21 cellular contexts compared by ENCODE assay signal in the genomic region with DNA sequence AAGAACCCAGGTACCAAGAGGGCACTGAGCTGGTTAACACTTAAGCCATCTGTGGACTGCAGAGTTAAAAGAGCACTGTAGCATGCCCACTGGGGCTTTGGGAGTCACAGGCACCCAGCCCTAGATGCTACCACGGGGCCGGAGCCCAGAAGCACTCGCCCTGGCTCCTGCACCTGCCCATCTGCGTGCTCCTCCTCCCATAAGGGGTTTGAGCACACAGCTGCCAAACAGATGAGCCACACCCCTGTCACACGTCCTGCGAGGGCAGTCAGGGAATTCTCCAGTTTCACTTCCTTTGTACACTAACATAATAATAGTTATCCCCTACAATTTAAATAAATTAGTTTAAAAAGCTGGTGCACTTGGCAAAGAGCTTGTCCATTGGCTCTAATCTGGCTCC. TPM values are rescaled to one million over a fixed set of nuclear protein-coding genes. Genes with fewer than 3 reads are reported as not detected.
A peak's percentile ranks its signal among the peaks of the same experiment; 100 is the strongest.
DNase-seq lines count a peak whose midpoint lies in the region; ATAC-seq and TF ChIP-seq lines count a peak whose summit lies in the region.
"Had no signal": no experiment of that assay in that cellular context is flagged by ENCODE, and none has a peak within 500 bp of the region (broad histone marks: within the 10 kb centered on the region; RNA-seq: fewer than 3 reads in every experiment).

No MANE protein-coding gene starts in this region.

- no peak overlapping the region for H3K27ac ChIP-seq in SK-N-SH (ENCODE audit: low read depth in 2 of 2, low read length in 1 of 2)
- H3K27ac ChIP-seq: body of pancreas, heart right ventricle, upper lobe of right lung had no signal

- no peaks in the 10 kb centered on the region for H3K79me2 ChIP-seq in SK-N-SH (ENCODE audit: insufficient read depth)

- no peak overlapping the region for H2AFZ ChIP-seq in SK-N-SH (ENCODE audit: low read depth)

- no peaks in the 10 kb centered on the region for H3K9me2 ChIP-seq in SK-N-SH

- no peaks in the 10 kb centered on the region for H3K4me1 ChIP-seq in SK-N-SH (ENCODE audit: control insufficient read depth in 1 of 2, insufficient read depth in 2 of 2, low read depth in 1 of 2, low read length in 1 of 2)
- H3K4me1 ChIP-seq: body of pancreas, heart right ventricle, upper lobe of right lung had no signal

- peaks cover 2% of the 10 kb centered on the region for H3K27me3 Mint-ChIP-seq in memory B cell

- no peaks in the 10 kb centered on the region for H3K36me3 Mint-ChIP-seq in memory B cell

- CTCF ChIA-PET in SK-N-SH (lab: Yijun Ruan, JAX) = interaction anchor here (1.2 kb wide), 1 partner anchor 11 kb away, joined by 3 read pairs; no protein-coding TSS in a partner anchor

- H3K36me3 ChIP-seq in SK-N-SH (replicated peaks in 1 of 2; ENCODE audit: control insufficient read depth in 1 of 2, insufficient read depth in 2 of 2, low read length in 1 of 2) = no peaks in the 10 kb centered on the region
- H3K36me3 ChIP-seq: heart right ventricle, upper lobe of right lung had no signal

- H3K9ac ChIP-seq in SK-N-SH = no peak overlapping the region

- POLR2A ChIA-PET in SK-N-SH (lab: Yijun Ruan, JAX) = no interaction called here

- H3K27ac Mint-ChIP-seq in memory B cell = peak overlapping the region; percentile 58
- H3K27ac Mint-ChIP-seq: activated CD4-positive, alpha-beta T cell treated with anti-CD3 and anti-CD28 coated beads, Interleukin-2, amount 10 ng/mL, durations not matched to agents 24 days and 14 days; dendritic cell treated with granulocyte-macrophage colony-stimulating factor and Interleukin-4, amounts not matched to agents 40 ng/mL and 50 ng/mL, for 4 days had no signal

- no peaks in the 10 kb centered on the region for H3K9me3 ChIP-seq in SK-N-SH
- H3K9me3 ChIP-seq: body of pancreas, heart right ventricle, upper lobe of right lung had no signal

- H3K4me2 ChIP-seq in SK-N-SH = no peak overlapping the region

- peaks cover 33% of the 10 kb centered on the region for H3K4me1 Mint-ChIP-seq in memory B cell
- H3K4me1 Mint-ChIP-seq: activated CD4-positive, alpha-beta T cell treated with anti-CD3 and anti-CD28 coated beads, Interleukin-2, amount 10 ng/mL, durations not matched to agents 24 days and 14 days had no signal

- TF ChIP-seq EP300 in SK-N-SH (IDR thresholded peaks at IDR 0.05; ENCODE audit: borderline replicate concordance in 1 of 2, low read depth in 1 of 2, low read length in 1 of 2) = no peak

- WGBS in SK-N-SH (ENCODE audit: low lambda C conversion rate) = 3% methylated on average over 6 of the region's 6 CpGs

- no peaks in the 10 kb centered on the region for H3K9me3 Mint-ChIP-seq in memory B cell
- H3K9me3 Mint-ChIP-seq: activated CD4-positive, alpha-beta T cell treated with anti-CD3 and anti-CD28 coated beads, Interleukin-2, amount 10 ng/mL, durations not matched to agents 24 days and 14 days; dendritic cell treated with granulocyte-macrophage colony-stimulating factor and Interleukin-4, amounts not matched to agents 40 ng/mL and 50 ng/mL, for 4 days had no signal

- peaks cover 31% of the 10 kb centered on the region for H3K27me3 ChIP-seq in SK-N-SH (ENCODE audit: insufficient read depth)
- H3K27me3 ChIP-seq: body of pancreas, upper lobe of right lung had no signal

- TF ChIP-seq CTCF in SK-N-SH (IDR thresholded peaks at IDR 0.05) = no peak

- H3F3A ChIP-seq in SK-N-SH (replicated peaks; ENCODE audit: insufficient read depth) = no peaks in the 10 kb centered on the region

- peak; percentile 61 for ATAC-seq in memory B cell (ENCODE audit: low read depth)
- ATAC-seq: body of pancreas, heart right ventricle, upper lobe of right lung had no signal

- DNase-seq in DMS53 (lab: John Stamatoyannopoulos, UW) (peak; percentile 67), NCI-H1105 treated with DMSO at 0.1 percent for 48 hours (lab: John Stamatoyannopoulos, UW) (peak; percentile 73), NCI-H774 (lab: John Stamatoyannopoulos, UW) (peak; percentile 26), memory B cell (ENCODE audit: low spot score in 2 of 2) (peak; percentile 22 to 30), NCI-H2171 treated with DMSO at 0.1 percent for 48 hours (lab: John Stamatoyannopoulos, UW) (no peak), SK-N-SH (no peak), HCEC 1CT (no peak)
- DNase-seq in activated T-cell treated with anti-CD3 and anti-CD28 coated beads, Interleukin-2, amount 50 U/mL, for 1 hour = no peak
- DNase-seq: activated CD4-positive, alpha-beta T cell treated with anti-CD3 and anti-CD28 coated beads, Interleukin-2, amount 10 ng/mL, durations not matched to agents 24 days and 14 days; activated naive CD4-positive, alpha-beta T cell treated with anti-CD3 and anti-CD28 coated beads, Interleukin-2, amount 50 U/mL, for 16 hours; activated T-cell treated with anti-CD3 and anti-CD28 coated beads for 4 hours; body of pancreas; DND-41; erythroblast; heart right ventricle; kidney; midbrain; occipital lobe; T1000; upper lobe of right lung had no signal

- peak overlapping the region; percentile 24 for H3K4me3 Mint-ChIP-seq in memory B cell
- H3K4me3 Mint-ChIP-seq: activated CD4-positive, alpha-beta T cell treated with anti-CD3 and anti-CD28 coated beads, Interleukin-2, amount 10 ng/mL, durations not matched to agents 24 days and 14 days; dendritic cell treated with granulocyte-macrophage colony-stimulating factor and Interleukin-4, amounts not matched to agents 40 ng/mL and 50 ng/mL, for 4 days had no signal

- no peaks in the 10 kb centered on the region for H4K20me1 ChIP-seq in SK-N-SH (ENCODE audit: insufficient read depth)

- no peak for TF ChIP-seq RAD21 in SK-N-SH (IDR thresholded peaks at IDR 0.05; ENCODE audit: low read length)

- H3K4me3 ChIP-seq in SK-N-SH (ENCODE audit: low read depth in 2 of 2, low read length in 1 of 2) = no peak overlapping the region
- H3K4me3 ChIP-seq: body of pancreas, heart right ventricle, upper lobe of right lung had no signal

TF ChIP-seq in SK-N-SH, 30 proteins besides CTCF, POLR2A, EP300 and RAD21:
- TF ChIP-seq GABPA (IDR thresholded peaks at IDR 0.05; ENCODE audit: low read depth) (no peak), YY1 (IDR thresholded peaks at IDR 0.05; ENCODE audit: low read depth) (no peak), MEF2A (IDR thresholded peaks at IDR 0.05; ENCODE audit: borderline replicate concordance, low read depth) (no peak), POLR2AphosphoS5 (IDR thresholded peaks at IDR 0.05; ENCODE audit: low read depth, low read length) (no peak), CHD2 (IDR thresholded peaks at IDR 0.05; ENCODE audit: low read length, partially characterized antibody) (no peak), EZH2phosphoT487 (IDR thresholded peaks at IDR 0.05; ENCODE audit: borderline replicate concordance, low read depth) (no peak), JUND (IDR thresholded peaks at IDR 0.05) (no peak), FOSL2 (IDR thresholded peaks at IDR 0.05; ENCODE audit: borderline replicate concordance, low read depth) (no peak), NRF1 (IDR thresholded peaks at IDR 0.05; ENCODE audit: low read depth, low read length) (no peak), SIN3A (IDR thresholded peaks at IDR 0.05; ENCODE audit: borderline replicate concordance, low read depth, low read length) (no peak)
- TF ChIP-seq, protein P1, sequence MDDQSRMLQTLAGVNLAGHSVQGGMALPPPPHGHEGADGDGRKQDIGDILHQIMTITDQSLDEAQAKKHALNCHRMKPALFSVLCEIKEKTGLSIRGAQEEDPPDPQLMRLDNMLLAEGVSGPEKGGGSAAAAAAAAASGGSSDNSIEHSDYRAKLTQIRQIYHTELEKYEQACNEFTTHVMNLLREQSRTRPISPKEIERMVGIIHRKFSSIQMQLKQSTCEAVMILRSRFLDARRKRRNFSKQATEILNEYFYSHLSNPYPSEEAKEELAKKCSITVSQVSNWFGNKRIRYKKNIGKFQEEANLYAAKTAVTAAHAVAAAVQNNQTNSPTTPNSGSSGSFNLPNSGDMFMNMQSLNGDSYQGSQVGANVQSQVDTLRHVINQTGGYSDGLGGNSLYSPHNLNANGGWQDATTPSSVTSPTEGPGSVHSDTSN (IDR thresholded peaks at IDR 0.05) = no peak
TF ChIP-seq in SK-N-SH: peak in this region for 0.

RNA-seq across cellular contexts. Expression of gene PCA3, which starts 4.5 kb away (rescaled TPM):
- 0.21 TPM in 2 replicates for polyA plus RNA-seq in SK-N-SH (2012; rRNA removed)
- polyA plus RNA-seq in SK-N-SH (2012; cell fraction: cytosol; rRNA removed) = 0.18 and 0.22 TPM in 2 replicates
- 0.31 and 0.32 TPM in 2 replicates for polyA plus RNA-seq in SK-N-SH (2012; cell fraction: nucleus; rRNA removed)

Comparison
In these comparisons a context has a peak if more than half of its experiments do, and no peak if none do; other contexts are left out.
1. DNase-seq: peak in DMS53 (single experiment), NCI-H1105 treated with DMSO at 0.1 percent for 48 hours (single experiment), NCI-H774 (single experiment) and memory B cell (2 of 2); none in NCI-H2171 treated with DMSO at 0.1 percent for 48 hours (single experiment), activated T-cell treated with anti-CD3 and anti-CD28 coated beads, Interleukin-2, amount 50 U/mL, for 1 hour (single experiment), SK-N-SH (single experiment) and HCEC 1CT (single experiment).